ENCODE assay signal across 1 cellular context in the genomic region with DNA sequence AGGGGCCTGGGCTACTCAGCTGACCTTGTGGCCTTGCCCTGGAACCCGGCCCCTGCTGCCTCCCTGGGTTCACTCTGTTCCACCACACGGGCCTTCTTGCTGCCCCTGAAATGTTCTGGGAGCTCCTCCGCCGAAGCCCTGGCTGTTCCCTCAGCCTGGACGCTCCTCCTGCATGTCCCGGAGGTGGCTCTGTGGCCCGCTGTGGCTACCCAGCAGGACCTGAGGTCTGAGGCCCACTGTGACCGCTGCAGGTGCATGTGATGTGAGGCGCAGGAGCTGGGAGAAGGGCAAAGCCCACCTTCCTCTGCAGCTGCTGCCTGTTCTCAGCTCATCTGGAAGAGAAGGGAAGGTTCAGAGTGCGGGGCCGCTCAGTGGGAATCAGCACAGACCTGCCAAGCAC.
TF ChIP-seq lines count a peak whose summit lies in the region.

No MANE protein-coding gene starts in this region.

TF ChIP-seq in H1, 55 proteins besides CTCF, POLR2A, EP300 and RAD21:
- no peak for TF ChIP-seq SP1 (IDR thresholded peaks at IDR 0.05; ENCODE audit: low read depth, low read length)
- TF ChIP-seq MAFK (IDR thresholded peaks at IDR 0.05; ENCODE audit: low read depth, low read length), result no peak
- TF ChIP-seq NRF1 (IDR thresholded peaks at IDR 0.05; ENCODE audit: low read depth, low read length), result no peak
- TF ChIP-seq JUN (IDR thresholded peaks at IDR 0.05; ENCODE audit: low read depth, low read length), result no peak
- no peak for TF ChIP-seq TEAD4 (IDR thresholded peaks at IDR 0.05; ENCODE audit: low read depth, low read length)
- TF ChIP-seq, protein P1, sequence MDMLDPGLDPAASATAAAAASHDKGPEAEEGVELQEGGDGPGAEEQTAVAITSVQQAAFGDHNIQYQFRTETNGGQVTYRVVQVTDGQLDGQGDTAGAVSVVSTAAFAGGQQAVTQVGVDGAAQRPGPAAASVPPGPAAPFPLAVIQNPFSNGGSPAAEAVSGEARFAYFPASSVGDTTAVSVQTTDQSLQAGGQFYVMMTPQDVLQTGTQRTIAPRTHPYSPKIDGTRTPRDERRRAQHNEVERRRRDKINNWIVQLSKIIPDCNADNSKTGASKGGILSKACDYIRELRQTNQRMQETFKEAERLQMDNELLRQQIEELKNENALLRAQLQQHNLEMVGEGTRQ (IDR thresholded peaks at IDR 0.05; ENCODE audit: low read length), result no peak
- no peak for TF ChIP-seq SIX5 (IDR thresholded peaks at IDR 0.05; ENCODE audit: low read depth, low read length)
- no peak for TF ChIP-seq KDM4A (IDR thresholded peaks at IDR 0.05; ENCODE audit: low read depth, low read length, severe bottlenecking)
- TF ChIP-seq TBP (IDR thresholded peaks at IDR 0.05; ENCODE audit: low read depth, low read length), result no peak
- TF ChIP-seq CBX5 (IDR thresholded peaks at IDR 0.05; ENCODE audit: low read depth, low read length), result no peak
